1 cellular context compared by ENCODE assay signal in the genomic region with DNA sequence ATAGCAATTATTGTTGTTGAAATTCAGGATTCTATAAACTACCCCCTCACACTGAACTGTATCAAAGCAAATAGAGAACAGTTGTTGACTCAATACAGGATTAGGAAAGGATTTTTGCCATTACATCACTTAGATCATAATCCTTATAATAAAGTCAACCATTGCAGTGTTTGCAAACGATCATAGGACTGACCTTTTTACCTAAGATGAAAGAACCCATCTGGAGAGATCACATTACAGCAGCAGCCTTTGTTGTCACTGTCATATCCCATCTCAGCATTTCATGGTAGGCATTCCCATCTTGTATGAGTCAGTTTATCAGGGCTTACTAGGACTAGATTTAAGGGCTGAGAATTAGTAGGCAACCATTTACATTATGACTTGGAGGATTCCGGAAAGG.
A peak's percentile ranks its signal among the peaks of the same experiment; 100 is the strongest.
TF ChIP-seq lines count a peak whose summit lies in the region.

No MANE protein-coding gene starts in this region.

TF ChIP-seq in HepG2, 621 proteins besides CTCF, POLR2A, EP300 and RAD21 (continued from another document and continues in another):
- TF ChIP-seq, protein P1, sequence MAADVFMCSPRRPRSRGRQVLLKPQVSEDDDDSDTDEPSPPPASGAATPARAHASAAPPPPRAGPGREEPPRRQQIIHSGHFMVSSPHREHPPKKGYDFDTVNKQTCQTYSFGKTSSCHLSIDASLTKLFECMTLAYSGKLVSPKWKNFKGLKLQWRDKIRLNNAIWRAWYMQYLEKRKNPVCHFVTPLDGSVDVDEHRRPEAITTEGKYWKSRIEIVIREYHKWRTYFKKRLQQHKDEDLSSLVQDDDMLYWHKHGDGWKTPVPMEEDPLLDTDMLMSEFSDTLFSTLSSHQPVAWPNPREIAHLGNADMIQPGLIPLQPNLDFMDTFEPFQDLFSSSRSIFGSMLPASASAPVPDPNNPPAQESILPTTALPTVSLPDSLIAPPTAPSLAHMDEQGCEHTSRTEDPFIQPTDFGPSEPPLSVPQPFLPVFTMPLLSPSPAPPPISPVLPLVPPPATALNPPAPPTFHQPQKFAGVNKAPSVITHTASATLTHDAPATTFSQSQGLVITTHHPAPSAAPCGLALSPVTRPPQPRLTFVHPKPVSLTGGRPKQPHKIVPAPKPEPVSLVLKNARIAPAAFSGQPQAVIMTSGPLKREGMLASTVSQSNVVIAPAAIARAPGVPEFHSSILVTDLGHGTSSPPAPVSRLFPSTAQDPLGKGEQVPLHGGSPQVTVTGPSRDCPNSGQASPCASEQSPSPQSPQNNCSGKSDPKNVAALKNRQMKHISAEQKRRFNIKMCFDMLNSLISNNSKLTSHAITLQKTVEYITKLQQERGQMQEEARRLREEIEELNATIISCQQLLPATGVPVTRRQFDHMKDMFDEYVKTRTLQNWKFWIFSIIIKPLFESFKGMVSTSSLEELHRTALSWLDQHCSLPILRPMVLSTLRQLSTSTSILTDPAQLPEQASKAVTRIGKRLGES (CRISPR knock-in tag; IDR thresholded peaks at IDR 0.05; ENCODE audit: borderline replicate concordance): no peak
- no peak for TF ChIP-seq RBM39 (IDR thresholded peaks at IDR 0.05; ENCODE audit: low read depth, low read length, poor library complexity, severe bottlenecking)
- TF ChIP-seq TOPORS (CRISPR knock-in tag; IDR thresholded peaks at IDR 0.05): no peak
- TF ChIP-seq ZNF10 (CRISPR knock-in tag; IDR thresholded peaks at IDR 0.05; ENCODE audit: borderline replicate concordance, low read depth): no peak
- TF ChIP-seq HNRNPK (IDR thresholded peaks at IDR 0.05; ENCODE audit: low read depth, low read length, poor library complexity, severe bottlenecking): no peak
- TF ChIP-seq GATAD1 (CRISPR knock-in tag; IDR thresholded peaks at IDR 0.05): peak; percentile 52
- peak; percentile 89 for TF ChIP-seq CEBPG (CRISPR knock-in tag; IDR thresholded peaks at IDR 0.05)
- TF ChIP-seq ZBTB7B (CRISPR knock-in tag; IDR thresholded peaks at IDR 0.05): no peak
- TF ChIP-seq, protein P2, sequence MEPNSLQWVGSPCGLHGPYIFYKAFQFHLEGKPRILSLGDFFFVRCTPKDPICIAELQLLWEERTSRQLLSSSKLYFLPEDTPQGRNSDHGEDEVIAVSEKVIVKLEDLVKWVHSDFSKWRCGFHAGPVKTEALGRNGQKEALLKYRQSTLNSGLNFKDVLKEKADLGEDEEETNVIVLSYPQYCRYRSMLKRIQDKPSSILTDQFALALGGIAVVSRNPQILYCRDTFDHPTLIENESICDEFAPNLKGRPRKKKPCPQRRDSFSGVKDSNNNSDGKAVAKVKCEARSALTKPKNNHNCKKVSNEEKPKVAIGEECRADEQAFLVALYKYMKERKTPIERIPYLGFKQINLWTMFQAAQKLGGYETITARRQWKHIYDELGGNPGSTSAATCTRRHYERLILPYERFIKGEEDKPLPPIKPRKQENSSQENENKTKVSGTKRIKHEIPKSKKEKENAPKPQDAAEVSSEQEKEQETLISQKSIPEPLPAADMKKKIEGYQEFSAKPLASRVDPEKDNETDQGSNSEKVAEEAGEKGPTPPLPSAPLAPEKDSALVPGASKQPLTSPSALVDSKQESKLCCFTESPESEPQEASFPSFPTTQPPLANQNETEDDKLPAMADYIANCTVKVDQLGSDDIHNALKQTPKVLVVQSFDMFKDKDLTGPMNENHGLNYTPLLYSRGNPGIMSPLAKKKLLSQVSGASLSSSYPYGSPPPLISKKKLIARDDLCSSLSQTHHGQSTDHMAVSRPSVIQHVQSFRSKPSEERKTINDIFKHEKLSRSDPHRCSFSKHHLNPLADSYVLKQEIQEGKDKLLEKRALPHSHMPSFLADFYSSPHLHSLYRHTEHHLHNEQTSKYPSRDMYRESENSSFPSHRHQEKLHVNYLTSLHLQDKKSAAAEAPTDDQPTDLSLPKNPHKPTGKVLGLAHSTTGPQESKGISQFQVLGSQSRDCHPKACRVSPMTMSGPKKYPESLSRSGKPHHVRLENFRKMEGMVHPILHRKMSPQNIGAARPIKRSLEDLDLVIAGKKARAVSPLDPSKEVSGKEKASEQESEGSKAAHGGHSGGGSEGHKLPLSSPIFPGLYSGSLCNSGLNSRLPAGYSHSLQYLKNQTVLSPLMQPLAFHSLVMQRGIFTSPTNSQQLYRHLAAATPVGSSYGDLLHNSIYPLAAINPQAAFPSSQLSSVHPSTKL (CRISPR knock-in tag; IDR thresholded peaks at IDR 0.05): peak; percentile 99
- TF ChIP-seq ZNF775 (CRISPR knock-in tag; IDR thresholded peaks at IDR 0.05; ENCODE audit: borderline replicate concordance): no peak
- no peak for TF ChIP-seq ZFP82 (CRISPR knock-in tag; IDR thresholded peaks at IDR 0.05; ENCODE audit: borderline replicate concordance)
- TF ChIP-seq MIER2 (CRISPR knock-in tag; IDR thresholded peaks at IDR 0.05): peak; percentile 67; the same call in 1 of the 2 replicates
- peak; percentile 59; the same call in 1 of the 2 replicates for TF ChIP-seq ATF1 (CRISPR knock-in tag; IDR thresholded peaks at IDR 0.05)
- TF ChIP-seq, protein P3, sequence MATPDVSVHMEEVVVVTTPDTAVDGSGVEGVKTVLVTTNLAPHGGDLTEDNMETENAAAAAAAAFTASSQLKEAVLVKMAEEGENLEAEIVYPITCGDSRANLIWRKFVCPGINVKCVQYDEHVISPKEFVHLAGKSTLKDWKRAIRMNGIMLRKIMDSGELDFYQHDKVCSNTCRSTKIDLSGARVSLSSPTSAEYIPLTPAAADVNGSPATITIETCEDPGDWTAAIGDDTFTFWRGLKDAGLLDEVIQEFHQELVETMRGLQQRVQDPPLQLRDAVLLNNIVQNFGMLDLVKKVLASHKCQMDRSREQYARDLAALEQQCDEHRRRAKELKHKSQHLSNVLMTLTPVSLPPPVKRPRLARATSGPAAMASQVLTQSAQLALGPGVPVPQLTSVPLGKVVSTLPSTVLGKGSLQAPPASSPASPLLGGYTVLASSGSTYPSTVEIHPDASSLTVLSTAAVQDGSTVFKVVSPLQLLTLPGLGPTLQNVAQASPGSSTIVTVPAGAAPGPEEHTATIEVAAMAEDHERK (CRISPR knock-in tag; IDR thresholded peaks at IDR 0.05; ENCODE audit: low read depth): no peak
- peak; percentile 91 for TF ChIP-seq TBX3 (IDR thresholded peaks at IDR 0.05; ENCODE audit: borderline replicate concordance)
- no peak for TF ChIP-seq ZNF296 (CRISPR knock-in tag; conservative IDR thresholded peaks at IDR 0.05)
- TF ChIP-seq, protein P4, sequence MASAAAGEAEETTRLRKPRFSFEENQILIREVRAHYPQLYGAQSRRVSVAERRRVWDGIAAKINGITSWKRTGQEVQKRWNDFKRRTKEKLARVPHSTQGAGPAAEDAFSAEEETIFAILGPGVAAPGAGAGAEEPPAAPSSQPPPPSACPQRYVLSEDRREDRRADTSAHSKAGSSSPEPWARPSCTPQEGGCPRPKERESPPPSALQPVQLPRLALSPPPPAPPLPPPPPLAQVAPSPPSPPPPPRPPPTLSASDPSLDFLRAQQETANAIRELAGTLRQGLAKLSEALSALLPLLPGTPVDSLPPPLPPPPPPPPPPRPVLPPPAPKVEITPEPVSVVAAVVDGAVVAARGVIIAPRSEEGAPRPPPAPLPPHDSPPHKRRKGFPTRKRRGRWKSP (CRISPR knock-in tag; IDR thresholded peaks at IDR 0.05): no peak
- TF ChIP-seq, protein P5, sequence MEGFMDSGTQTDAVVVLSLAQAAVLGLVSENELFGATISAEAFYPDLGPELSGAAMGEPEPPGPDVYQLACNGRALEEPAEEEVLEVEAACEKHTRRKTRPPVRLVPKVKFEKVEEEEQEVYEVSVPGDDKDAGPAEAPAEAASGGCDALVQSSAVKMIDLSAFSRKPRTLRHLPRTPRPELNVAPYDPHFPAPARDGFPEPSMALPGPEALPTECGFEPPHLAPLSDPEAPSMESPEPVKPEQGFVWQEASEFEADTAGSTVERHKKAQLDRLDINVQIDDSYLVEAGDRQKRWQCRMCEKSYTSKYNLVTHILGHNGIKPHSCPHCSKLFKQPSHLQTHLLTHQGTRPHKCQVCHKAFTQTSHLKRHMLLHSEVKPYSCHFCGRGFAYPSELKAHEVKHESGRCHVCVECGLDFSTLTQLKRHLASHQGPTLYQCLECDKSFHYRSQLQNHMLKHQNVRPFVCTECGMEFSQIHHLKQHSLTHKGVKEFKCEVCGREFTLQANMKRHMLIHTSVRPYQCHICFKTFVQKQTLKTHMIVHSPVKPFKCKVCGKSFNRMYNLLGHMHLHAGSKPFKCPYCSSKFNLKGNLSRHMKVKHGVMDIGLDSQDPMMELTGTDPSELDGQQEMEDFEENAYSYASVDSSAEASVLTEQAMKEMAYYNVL (CRISPR knock-in tag; IDR thresholded peaks at IDR 0.05; ENCODE audit: borderline replicate concordance): no peak
- TF ChIP-seq, protein P6, sequence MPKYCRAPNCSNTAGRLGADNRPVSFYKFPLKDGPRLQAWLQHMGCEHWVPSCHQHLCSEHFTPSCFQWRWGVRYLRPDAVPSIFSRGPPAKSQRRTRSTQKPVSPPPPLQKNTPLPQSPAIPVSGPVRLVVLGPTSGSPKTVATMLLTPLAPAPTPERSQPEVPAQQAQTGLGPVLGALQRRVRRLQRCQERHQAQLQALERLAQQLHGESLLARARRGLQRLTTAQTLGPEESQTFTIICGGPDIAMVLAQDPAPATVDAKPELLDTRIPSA (CRISPR knock-in tag; IDR thresholded peaks at IDR 0.05; ENCODE audit: borderline replicate concordance): no peak
- no peak for TF ChIP-seq KLF11 (CRISPR knock-in tag; IDR thresholded peaks at IDR 0.05)
- TF ChIP-seq, protein P7, sequence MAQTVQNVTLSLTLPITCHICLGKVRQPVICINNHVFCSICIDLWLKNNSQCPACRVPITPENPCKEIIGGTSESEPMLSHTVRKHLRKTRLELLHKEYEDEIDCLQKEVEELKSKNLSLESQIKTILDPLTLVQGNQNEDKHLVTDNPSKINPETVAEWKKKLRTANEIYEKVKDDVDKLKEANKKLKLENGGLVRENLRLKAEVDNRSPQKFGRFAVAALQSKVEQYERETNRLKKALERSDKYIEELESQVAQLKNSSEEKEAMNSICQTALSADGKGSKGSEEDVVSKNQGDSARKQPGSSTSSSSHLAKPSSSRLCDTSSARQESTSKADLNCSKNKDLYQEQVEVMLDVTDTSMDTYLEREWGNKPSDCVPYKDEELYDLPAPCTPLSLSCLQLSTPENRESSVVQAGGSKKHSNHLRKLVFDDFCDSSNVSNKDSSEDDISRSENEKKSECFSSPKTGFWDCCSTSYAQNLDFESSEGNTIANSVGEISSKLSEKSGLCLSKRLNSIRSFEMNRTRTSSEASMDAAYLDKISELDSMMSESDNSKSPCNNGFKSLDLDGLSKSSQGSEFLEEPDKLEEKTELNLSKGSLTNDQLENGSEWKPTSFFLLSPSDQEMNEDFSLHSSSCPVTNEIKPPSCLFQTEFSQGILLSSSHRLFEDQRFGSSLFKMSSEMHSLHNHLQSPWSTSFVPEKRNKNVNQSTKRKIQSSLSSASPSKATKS (CRISPR knock-in tag; IDR thresholded peaks at IDR 0.05): 0 out of 2 replicates have a peak, but pooled peaks have one; percentile 40
- TF ChIP-seq ATF7-NPFF (CRISPR knock-in tag; IDR thresholded peaks at IDR 0.05; ENCODE audit: low read depth): no peak
- no peak for TF ChIP-seq MAFG (CRISPR knock-in tag; IDR thresholded peaks at IDR 0.05)
- TF ChIP-seq HNRNPUL1 (IDR thresholded peaks at IDR 0.05; ENCODE audit: low read depth, low read length): no peak
- TF ChIP-seq, protein P8, sequence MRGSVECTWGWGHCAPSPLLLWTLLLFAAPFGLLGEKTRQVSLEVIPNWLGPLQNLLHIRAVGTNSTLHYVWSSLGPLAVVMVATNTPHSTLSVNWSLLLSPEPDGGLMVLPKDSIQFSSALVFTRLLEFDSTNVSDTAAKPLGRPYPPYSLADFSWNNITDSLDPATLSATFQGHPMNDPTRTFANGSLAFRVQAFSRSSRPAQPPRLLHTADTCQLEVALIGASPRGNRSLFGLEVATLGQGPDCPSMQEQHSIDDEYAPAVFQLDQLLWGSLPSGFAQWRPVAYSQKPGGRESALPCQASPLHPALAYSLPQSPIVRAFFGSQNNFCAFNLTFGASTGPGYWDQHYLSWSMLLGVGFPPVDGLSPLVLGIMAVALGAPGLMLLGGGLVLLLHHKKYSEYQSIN (CRISPR knock-in tag; IDR thresholded peaks at IDR 0.05; ENCODE audit: borderline replicate concordance): no peak
- TF ChIP-seq, protein P9, sequence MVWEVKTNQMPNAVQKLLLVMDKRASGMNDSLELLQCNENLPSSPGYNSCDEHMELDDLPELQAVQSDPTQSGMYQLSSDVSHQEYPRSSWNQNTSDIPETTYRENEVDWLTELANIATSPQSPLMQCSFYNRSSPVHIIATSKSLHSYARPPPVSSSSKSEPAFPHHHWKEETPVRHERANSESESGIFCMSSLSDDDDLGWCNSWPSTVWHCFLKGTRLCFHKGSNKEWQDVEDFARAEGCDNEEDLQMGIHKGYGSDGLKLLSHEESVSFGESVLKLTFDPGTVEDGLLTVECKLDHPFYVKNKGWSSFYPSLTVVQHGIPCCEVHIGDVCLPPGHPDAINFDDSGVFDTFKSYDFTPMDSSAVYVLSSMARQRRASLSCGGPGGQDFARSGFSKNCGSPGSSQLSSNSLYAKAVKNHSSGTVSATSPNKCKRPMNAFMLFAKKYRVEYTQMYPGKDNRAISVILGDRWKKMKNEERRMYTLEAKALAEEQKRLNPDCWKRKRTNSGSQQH (CRISPR knock-in tag; IDR thresholded peaks at IDR 0.05; ENCODE audit: low read depth): no peak
- TF ChIP-seq HMG20B (CRISPR knock-in tag; conservative IDR thresholded peaks at IDR 0.05): peak; percentile 98
- TF ChIP-seq PLRG1 (conservative IDR thresholded peaks at IDR 0.05): no peak
- TF ChIP-seq, protein P10, sequence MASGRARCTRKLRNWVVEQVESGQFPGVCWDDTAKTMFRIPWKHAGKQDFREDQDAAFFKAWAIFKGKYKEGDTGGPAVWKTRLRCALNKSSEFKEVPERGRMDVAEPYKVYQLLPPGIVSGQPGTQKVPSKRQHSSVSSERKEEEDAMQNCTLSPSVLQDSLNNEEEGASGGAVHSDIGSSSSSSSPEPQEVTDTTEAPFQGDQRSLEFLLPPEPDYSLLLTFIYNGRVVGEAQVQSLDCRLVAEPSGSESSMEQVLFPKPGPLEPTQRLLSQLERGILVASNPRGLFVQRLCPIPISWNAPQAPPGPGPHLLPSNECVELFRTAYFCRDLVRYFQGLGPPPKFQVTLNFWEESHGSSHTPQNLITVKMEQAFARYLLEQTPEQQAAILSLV (CRISPR knock-in tag; IDR thresholded peaks at IDR 0.05; ENCODE audit: borderline replicate concordance): no peak
- TF ChIP-seq YY1 (IDR thresholded peaks at IDR 0.05; ENCODE audit: insufficient read depth, insufficient replicate concordance, low read depth, low read length): no peak
- TF ChIP-seq ZNF160 (CRISPR knock-in tag; IDR thresholded peaks at IDR 0.05): no peak
- peak; percentile 89 for TF ChIP-seq TCF7L2 (IDR thresholded peaks at IDR 0.05; ENCODE audit: low read depth, low read length)
- peak; percentile 55; the same call in 1 of the 2 replicates for TF ChIP-seq ETV5 (CRISPR knock-in tag; IDR thresholded peaks at IDR 0.05; ENCODE audit: borderline replicate concordance)
- TF ChIP-seq ZBTB7A (CRISPR knock-in tag; IDR thresholded peaks at IDR 0.05): no peak
- TF ChIP-seq, protein P11, sequence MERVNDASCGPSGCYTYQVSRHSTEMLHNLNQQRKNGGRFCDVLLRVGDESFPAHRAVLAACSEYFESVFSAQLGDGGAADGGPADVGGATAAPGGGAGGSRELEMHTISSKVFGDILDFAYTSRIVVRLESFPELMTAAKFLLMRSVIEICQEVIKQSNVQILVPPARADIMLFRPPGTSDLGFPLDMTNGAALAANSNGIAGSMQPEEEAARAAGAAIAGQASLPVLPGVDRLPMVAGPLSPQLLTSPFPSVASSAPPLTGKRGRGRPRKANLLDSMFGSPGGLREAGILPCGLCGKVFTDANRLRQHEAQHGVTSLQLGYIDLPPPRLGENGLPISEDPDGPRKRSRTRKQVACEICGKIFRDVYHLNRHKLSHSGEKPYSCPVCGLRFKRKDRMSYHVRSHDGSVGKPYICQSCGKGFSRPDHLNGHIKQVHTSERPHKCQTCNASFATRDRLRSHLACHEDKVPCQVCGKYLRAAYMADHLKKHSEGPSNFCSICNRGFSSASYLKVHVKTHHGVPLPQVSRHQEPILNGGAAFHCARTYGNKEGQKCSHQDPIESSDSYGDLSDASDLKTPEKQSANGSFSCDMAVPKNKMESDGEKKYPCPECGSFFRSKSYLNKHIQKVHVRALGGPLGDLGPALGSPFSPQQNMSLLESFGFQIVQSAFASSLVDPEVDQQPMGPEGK (CRISPR knock-in tag; IDR thresholded peaks at IDR 0.05): peak; percentile 53
